In genomic region chr2:98378901-98379300, GRCh38 we compare ENCODE assay signal across 13 cellular contexts. TPM values are rescaled to one million over a fixed set of nuclear protein-coding genes. Genes with fewer than 3 reads are reported as not detected.
A peak's percentile ranks its signal among the peaks of the same experiment; 100 is the strongest.
DNase-seq lines count a peak whose midpoint lies in the region; ATAC-seq and TF ChIP-seq lines count a peak whose summit lies in the region.
"Had no signal": no experiment of that assay in that cellular context is flagged by ENCODE, and none has a peak within 500 bp of the region (broad histone marks: within the 10 kb centered on the region; RNA-seq: fewer than 3 reads in every experiment).

No MANE protein-coding gene starts in this region.

- H3K4me1 Mint-ChIP-seq in activated CD8-positive, alpha-beta memory T cell treated with anti-CD3 and anti-CD28 coated beads, Interleukin-2, amount 10 ng/mL, durations not matched to agents 7 days and 5 days: no peaks in the 10 kb centered on the region
- H3K4me1 Mint-ChIP-seq in activated CD4-positive, alpha-beta T cell treated with anti-CD3 and anti-CD28 coated beads, Interleukin-2, amount 10 ng/mL, durations not matched to agents 24 days and 14 days: no peaks in the 10 kb centered on the region

- H3K36me3 Mint-ChIP-seq in activated CD8-positive, alpha-beta memory T cell treated with anti-CD3 and anti-CD28 coated beads, Interleukin-2, amount 10 ng/mL, durations not matched to agents 7 days and 5 days: no peaks in the 10 kb centered on the region
- H3K36me3 Mint-ChIP-seq in activated CD4-positive, alpha-beta T cell treated with anti-CD3 and anti-CD28 coated beads, Interleukin-2, amount 10 ng/mL, durations not matched to agents 24 days and 14 days (ENCODE audit: low read depth): no peaks in the 10 kb centered on the region

- H3K9ac ChIP-seq in adipocyte (ENCODE audit: low read length): no peak overlapping the region

- H3K9me3 ChIP-seq in adipocyte (ENCODE audit: control insufficient read depth, low read length): no peaks in the 10 kb centered on the region
- H3K9me3 ChIP-seq in right atrium auricular region: no peaks in the 10 kb centered on the region
- H3K9me3 ChIP-seq in upper lobe of right lung: no peaks in the 10 kb centered on the region
- H3K9me3 ChIP-seq: tibial nerve had no signal

- H3K4me3 Mint-ChIP-seq in activated CD8-positive, alpha-beta memory T cell treated with anti-CD3 and anti-CD28 coated beads, Interleukin-2, amount 10 ng/mL, durations not matched to agents 7 days and 5 days: no peak overlapping the region
- H3K4me3 Mint-ChIP-seq in activated CD4-positive, alpha-beta T cell treated with anti-CD3 and anti-CD28 coated beads, Interleukin-2, amount 10 ng/mL, durations not matched to agents 24 days and 14 days: no peak overlapping the region
- H3K4me3 Mint-ChIP-seq: activated T-cell treated with anti-CD3 and anti-CD28 coated beads, Interleukin-2, amount 50 U/mL, for 72 hours; T-helper 1 cell treated with Interleukin-12 subunit alpha and Interleukin-12 subunit beta and Interleukin-4 antibody, amounts not matched to agents 30 μg/mL and 1 μg/mL, for 36 hours had no signal

- H3K4me3 ChIP-seq in adipocyte (ENCODE audit: low read length) (no peak overlapping the region), right atrium auricular region (no peak overlapping the region), upper lobe of right lung (no peak overlapping the region)
- H3K4me3 ChIP-seq: tibial nerve had no signal

- no peak for TF ChIP-seq CTCF in right atrium auricular region (IDR thresholded peaks at IDR 0.05)
- no peak for TF ChIP-seq CTCF in upper lobe of right lung (IDR thresholded peaks at IDR 0.05)

- H3K4me1 ChIP-seq in adipocyte (ENCODE audit: control insufficient read depth, insufficient read depth, low read length): peaks cover 4% of the 10 kb centered on the region
- H3K4me1 ChIP-seq in right atrium auricular region: peaks cover 0 to 15% of the 10 kb centered on the region in 2 donors
- H3K4me1 ChIP-seq in upper lobe of right lung: peaks cover 11% of the 10 kb centered on the region
- H3K4me1 ChIP-seq: tibial nerve had no signal

- H3K36me3 ChIP-seq in adipocyte (ENCODE audit: control insufficient read depth, insufficient read depth, low read length, severe bottlenecking) (no peaks in the 10 kb centered on the region), right atrium auricular region (no peaks in the 10 kb centered on the region), upper lobe of right lung (no peaks in the 10 kb centered on the region)
- H3K36me3 ChIP-seq: tibial nerve had no signal

- no peak for ATAC-seq in activated CD8-positive, alpha-beta memory T cell treated with anti-CD3 and anti-CD28 coated beads, Interleukin-2, amount 10 ng/mL, durations not matched to agents 7 days and 5 days
- ATAC-seq in upper lobe of right lung (peak; percentile 91), HG03342 (IDR thresholded peaks at IDR 0.05; ENCODE audit: unreplicated experiment) (no peak)
- ATAC-seq: activated T-cell treated with anti-CD3 and anti-CD28 coated beads, Interleukin-2, amount 50 U/mL, for 72 hours had no signal

- H3K27ac ChIP-seq in right atrium auricular region (peak overlapping the region; percentile 18 to 55), upper lobe of right lung (no peak overlapping the region)
- H3K27ac ChIP-seq: tibial nerve had no signal

- CTCF ChIA-PET in activated CD8-positive, alpha-beta memory T cell treated with anti-CD3 and anti-CD28 coated beads, Interleukin-2, amount 10 ng/mL, durations not matched to agents 7 days and 5 days (lab: Charles Lee): no interaction called here

- H3K27ac Mint-ChIP-seq in activated CD8-positive, alpha-beta memory T cell treated with anti-CD3 and anti-CD28 coated beads, Interleukin-2, amount 10 ng/mL, durations not matched to agents 7 days and 5 days: no peak overlapping the region
- H3K27ac Mint-ChIP-seq in activated CD4-positive, alpha-beta T cell treated with anti-CD3 and anti-CD28 coated beads, Interleukin-2, amount 10 ng/mL, durations not matched to agents 24 days and 14 days: no peak overlapping the region
- H3K27ac Mint-ChIP-seq: activated T-cell treated with anti-CD3 and anti-CD28 coated beads, Interleukin-2, amount 50 U/mL, for 72 hours; T-helper 1 cell treated with Interleukin-12 subunit alpha and Interleukin-12 subunit beta and Interleukin-4 antibody, amounts not matched to agents 30 μg/mL and 1 μg/mL, for 36 hours had no signal

- peaks cover 60% of the 10 kb centered on the region for H3K27me3 ChIP-seq in adipocyte (replicated peaks; ENCODE audit: control insufficient read depth, insufficient read depth, low read length)
- H3K27me3 ChIP-seq in right atrium auricular region: no peaks in the 10 kb centered on the region
- H3K27me3 ChIP-seq in upper lobe of right lung: peaks cover 8% of the 10 kb centered on the region
- H3K27me3 ChIP-seq: tibial nerve had no signal

- no peaks in the 10 kb centered on the region for H3K9me3 Mint-ChIP-seq in activated CD8-positive, alpha-beta memory T cell treated with anti-CD3 and anti-CD28 coated beads, Interleukin-2, amount 10 ng/mL, durations not matched to agents 7 days and 5 days (ENCODE audit: low read depth)
- no peaks in the 10 kb centered on the region for H3K9me3 Mint-ChIP-seq in activated CD4-positive, alpha-beta T cell treated with anti-CD3 and anti-CD28 coated beads, Interleukin-2, amount 10 ng/mL, durations not matched to agents 24 days and 14 days
- H3K9me3 Mint-ChIP-seq: activated T-cell treated with anti-CD3 and anti-CD28 coated beads, Interleukin-2, amount 50 U/mL, for 72 hours; T-helper 1 cell treated with Interleukin-12 subunit alpha and Interleukin-12 subunit beta and Interleukin-4 antibody, amounts not matched to agents 30 μg/mL and 1 μg/mL, for 36 hours had no signal

- peak; percentile 49 for DNase-seq in activated CD8-positive, alpha-beta memory T cell treated with anti-CD3 and anti-CD28 coated beads for 24 hours
- DNase-seq in activated CD8-positive, alpha-beta memory T cell treated with anti-CD3 and anti-CD28 coated beads, Interleukin-2, amount 10 ng/mL, durations not matched to agents 7 days and 5 days: no peak
- DNase-seq in adipocyte (ENCODE audit: low read depth) (peak; percentile 27), right atrium auricular region (ENCODE audit: low spot score) (peak; percentile 64), upper lobe of right lung (no peak)
- DNase-seq in activated CD4-positive, alpha-beta T cell treated with anti-CD3 and anti-CD28 coated beads, Interleukin-2, amount 10 ng/mL, durations not matched to agents 24 days and 14 days: no peak
- DNase-seq in stimulated activated CD4-positive, alpha-beta T cell treated with anti-CD3 and anti-CD28 coated beads, Interleukin-2, amount 100 ng/mL, for 48 hours: no peak
- DNase-seq: activated T-cell treated with anti-CD3 and anti-CD28 coated beads, Interleukin-2, amount 50 U/mL, for 72 hours had no signal

- intact Hi-C loops in upper lobe of right lung (cut with DNase I): loop anchor here (10.0 kb wide), 1 partner anchor 564 kb away; no protein-coding TSS in a partner anchor
- intact Hi-C loops in activated CD4-positive, alpha-beta T cell treated with anti-CD3 and anti-CD28 coated beads, Interleukin-2, amount 10 ng/mL, durations not matched to agents 24 days and 14 days (cut with micrococcal nuclease): no loop called here

- peaks cover 45% of the 10 kb centered on the region for H3K27me3 Mint-ChIP-seq in activated CD8-positive, alpha-beta memory T cell treated with anti-CD3 and anti-CD28 coated beads, Interleukin-2, amount 10 ng/mL, durations not matched to agents 7 days and 5 days
- H3K27me3 Mint-ChIP-seq in activated CD4-positive, alpha-beta T cell treated with anti-CD3 and anti-CD28 coated beads, Interleukin-2, amount 10 ng/mL, durations not matched to agents 24 days and 14 days: peaks cover 18% of the 10 kb centered on the region

RNA-seq across cellular contexts. Expression of gene CNGA3, which starts 32.6 kb away (rescaled TPM):
- not detected for total RNA-seq in activated CD8-positive, alpha-beta memory T cell treated with anti-CD3 and anti-CD28 coated beads, Interleukin-2, amount 10 ng/mL, durations not matched to agents 7 days and 5 days
- total RNA-seq in right atrium auricular region (not detected), upper lobe of right lung (0.17 TPM)
- not detected in 2 replicates for total RNA-seq in activated CD4-positive, alpha-beta T cell treated with anti-CD3 and anti-CD28 coated beads, Interleukin-2, amount 10 ng/mL, durations not matched to agents 24 days and 14 days
- total RNA-seq: A673; activated T-cell treated with anti-CD3 and anti-CD28 coated beads, Interleukin-2, amount 50 U/mL, for 72 hours; mononuclear cell had no signal

Comparison
In these comparisons a context has a peak if more than half of its experiments do, and no peak if none do; other contexts are left out.
1. DNase-seq: peak in activated CD8-positive, alpha-beta memory T cell treated with anti-CD3 and anti-CD28 coated beads for 24 hours (single experiment), adipocyte (single experiment) and right atrium auricular region (single experiment); none in activated CD8-positive, alpha-beta memory T cell treated with anti-CD3 and anti-CD28 coated beads, Interleukin-2, amount 10 ng/mL, durations not matched to agents 7 days and 5 days (single experiment), upper lobe of right lung (single experiment), activated CD4-positive, alpha-beta T cell treated with anti-CD3 and anti-CD28 coated beads, Interleukin-2, amount 10 ng/mL, durations not matched to agents 24 days and 14 days (single experiment) and stimulated activated CD4-positive, alpha-beta T cell treated with anti-CD3 and anti-CD28 coated beads, Interleukin-2, amount 100 ng/mL, for 48 hours (0 of 2).